In the genomic region with DNA sequence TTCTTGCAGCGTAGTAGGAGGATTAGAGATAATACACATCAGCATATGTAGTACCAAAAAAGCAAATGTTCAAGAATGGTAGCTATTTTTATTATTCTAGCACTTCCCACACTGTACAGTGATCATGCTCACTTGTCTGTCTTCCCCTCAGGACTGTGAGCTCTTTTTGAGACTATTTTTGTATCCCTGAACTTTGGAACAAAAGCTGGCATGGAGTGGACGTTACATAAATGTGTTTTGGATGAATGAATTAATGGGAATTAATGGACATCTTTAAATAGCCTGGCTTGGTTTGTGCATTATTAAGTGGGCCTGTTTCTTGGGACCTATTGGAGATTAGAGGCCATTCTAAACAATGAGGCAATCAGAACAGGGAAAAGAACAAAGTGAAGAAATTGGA, we compare ENCODE assay signal across 23 cellular contexts.
"Had no signal": no experiment of that assay in that cellular context is flagged by ENCODE, and none has a peak within 500 bp of the region (broad histone marks: within the 10 kb centered on the region; RNA-seq: fewer than 3 reads in every experiment).

No MANE protein-coding gene starts in this region.

- H3K9me3 ChIP-seq: esophagus squamous epithelium, mucosa of descending colon, uterus had no signal

- ATAC-seq: activated CD8-positive, alpha-beta T cell treated with anti-CD3 and anti-CD28 coated beads for 36 hours; activated T-cell treated with anti-CD3 and anti-CD28 coated beads, Interleukin-2, amount 50 U/mL, for 4 hours; activated T-helper 17 cell treated with anti-CD3 and anti-CD28 coated beads, Interleukin-2, amount 50 U/mL, for 72 hours; left colon; mucosa of descending colon; stimulated activated naive CD8-positive, alpha-beta T cell treated with anti-CD3 and anti-CD28 coated beads, Interleukin-15, Interleukin-2, amounts not matched to agents 100 U/mL and 50 U/mL, for 24 hours had no signal

- H3K4me1 ChIP-seq: esophagus squamous epithelium, uterus had no signal

- H3K27me3 ChIP-seq: brain microvascular endothelial cell, esophagus squamous epithelium, hepatocyte, uterus had no signal

- H3K36me3 ChIP-seq: brain microvascular endothelial cell, esophagus squamous epithelium, uterus had no signal

- H3K27ac ChIP-seq: brain microvascular endothelial cell, esophagus squamous epithelium, hepatocyte, uterus had no signal

- DNase-seq: activated B cell treated with CpG ODN at 0.5 μM for 24 hours; activated CD4-positive, alpha-beta T cell treated with anti-CD3 and anti-CD28 coated beads, Interleukin-2, amount 50 U/mL, for 1 hour; activated CD8-positive, alpha-beta T cell treated with anti-CD3 and anti-CD28 coated beads for 36 hours; activated gamma-delta T cell treated with Interleukin-2 at 50 U/mL for 16 hours; activated naive CD4-positive, alpha-beta T cell treated with anti-CD3 and anti-CD28 coated beads, Interleukin-2, amount 50 U/mL, for 16 hours; activated T-cell treated with anti-CD3 and anti-CD28 coated beads, Interleukin-2, amount 50 U/mL, for 4 hours; amniotic stem cell; brain microvascular endothelial cell; dermis blood vessel endothelial cell; effector CD4-positive, alpha-beta T cell; esophagus squamous epithelium; foreskin melanocyte; left colon; mesendoderm; mucosa of descending colon; stimulated activated CD4-positive, alpha-beta T cell treated with anti-CD3 and anti-CD28 coated beads, Interleukin-15, amount 100 ng/mL, for 24 hours; stimulated activated CD4-positive, alpha-beta T cell treated with anti-CD3 and anti-CD28 coated beads, Interleukin-2, amount 100 ng/mL, for 24 hours; stimulated activated naive CD8-positive, alpha-beta T cell treated with anti-CD3 and anti-CD28 coated beads, Interleukin-15, Interleukin-2, amounts not matched to agents 100 U/mL and 50 U/mL, for 24 hours; T-helper 1 cell; uterus had no signal

- H3K4me3 ChIP-seq: esophagus squamous epithelium, hepatocyte, lung, mucosa of descending colon, uterus had no signal
